Comparison of ENCODE assay signal across 27 cellular contexts in genomic region chr14:90572461-90573150, GRCh38.
DNase-seq lines count a peak whose midpoint lies in the region; ATAC-seq, FAIRE-seq and TF ChIP-seq lines count a peak whose summit lies in the region.
"Had no signal": no experiment of that assay in that cellular context is flagged by ENCODE, and none has a peak within 500 bp of the region (broad histone marks: within the 10 kb centered on the region; RNA-seq: fewer than 3 reads in every experiment).

No MANE protein-coding gene starts in this region.

- 0 out of 2 replicates have a peak overlapping the region, but pooled peaks have one; percentile 28 for H2AK5ac ChIP-seq in H1 (ENCODE audit: low read depth, low read length)

- no peaks in the 10 kb centered on the region for H3K9me3 ChIP-seq in H1 (ENCODE audit: insufficient read depth in 2 of 2, low read depth in 1 of 2, low read length in 1 of 2)
- no peaks in the 10 kb centered on the region for H3K9me3 ChIP-seq in osteoblast (ENCODE audit: low read depth, low read length)
- no peaks in the 10 kb centered on the region for H3K9me3 ChIP-seq in upper lobe of right lung
- H3K9me3 ChIP-seq: BLaER1, Caco-2, HAP-1, SJSA1 had no signal

- no peak overlapping the region for H4K8ac ChIP-seq in H1 (ENCODE audit: extremely low read depth, insufficient read depth, low read length)

- intact Hi-C loops in upper lobe of right lung (cut with DNase I): no loop called here

- H3K4me3 ChIP-seq in H1 (ENCODE audit: extremely low read depth in 1 of 4, insufficient read depth in 2 of 4, low read depth in 3 of 4, low read length in 4 of 4) (no peak overlapping the region), osteoblast (ENCODE audit: insufficient read depth, low read length) (no peak overlapping the region), upper lobe of right lung (no peak overlapping the region)
- H3K4me3 ChIP-seq: BLaER1, HAP-1, K562, SJSA1 had no signal

- CTCF ChIA-PET in activated naive CD4-positive, alpha-beta T cell treated with anti-CD3 and anti-CD28 coated beads, Interleukin-2, amount 10 ng/mL, durations not matched to agents 7 days and 5 days (lab: Charles Lee): no interaction called here
- CTCF ChIA-PET in H1 (lab: Charles Lee; ENCODE audit: partially characterized antibody): interaction anchor here (0.7 to 4.1 kb wide), 15 partner anchors 9 to 187 kb away, joined by 3 to 15 read pairs (median 5); no protein-coding TSS in a partner anchor

- POLR2A ChIA-PET in H1 (lab: Charles Lee; ENCODE audit: partially characterized antibody): interaction anchor here (0.9 to 1.1 kb wide), 2 partner anchors 10 to 13 kb away, joined by 3 read pairs; no protein-coding TSS in a partner anchor

- H2BK15ac ChIP-seq in H1 (ENCODE audit: low read length): 0 out of 2 replicates have a peak overlapping the region, but pooled peaks have one; percentile 8

- TF ChIP-seq EP300 in H1 (IDR thresholded peaks at IDR 0.05; ENCODE audit: borderline replicate concordance in 1 of 2, low read depth in 2 of 2, low read length in 2 of 2): no peak

- H3K4ac ChIP-seq in H1 (replicated peaks; ENCODE audit: insufficient read length, low read depth, low read length): no peak overlapping the region

- H3K36me3 Mint-ChIP-seq in activated naive CD4-positive, alpha-beta T cell treated with anti-CD3 and anti-CD28 coated beads, Interleukin-2, amount 10 ng/mL, durations not matched to agents 7 days and 5 days: no peaks in the 10 kb centered on the region

- no peak overlapping the region for H4K5ac ChIP-seq in H1 (ENCODE audit: insufficient read length, low read depth, low read length)

- H4K20me1 ChIP-seq in H1 (replicated peaks in 1 of 2; ENCODE audit: control insufficient read depth in 1 of 2, insufficient read depth in 2 of 2, low read length in 2 of 2): no peaks in the 10 kb centered on the region
- H4K20me1 ChIP-seq in osteoblast (ENCODE audit: insufficient read depth, low read length): peaks cover 3% of the 10 kb centered on the region
- H4K20me1 ChIP-seq: BLaER1 had no signal

- H3K79me2 ChIP-seq in H1 (ENCODE audit: control insufficient read depth in 1 of 2, insufficient read depth in 2 of 2, low read length in 2 of 2) (no peaks in the 10 kb centered on the region), osteoblast (ENCODE audit: insufficient read depth, low read length) (no peaks in the 10 kb centered on the region)

- no peaks in the 10 kb centered on the region for H3K23me2 ChIP-seq in H1 (ENCODE audit: low read depth, low read length)

- no peak overlapping the region for H3K9ac ChIP-seq in H1 (replicated peaks in 1 of 4; ENCODE audit: extremely low read depth in 1 of 4, low read depth in 3 of 4, low read length in 3 of 4)
- H3K9ac ChIP-seq: BLaER1 had no signal

- H4K91ac ChIP-seq in H1 (replicated peaks; ENCODE audit: insufficient read length, low read length): no peak overlapping the region

- H2BK5ac ChIP-seq in H1 (ENCODE audit: low read depth, low read length): no peak overlapping the region

- H3K27ac ChIP-seq in H1 (ENCODE audit: low read depth, low read length) (no peak overlapping the region), osteoblast (ENCODE audit: low read depth, low read length) (no peak overlapping the region), upper lobe of right lung (no peak overlapping the region)
- H3K27ac ChIP-seq: 22Rv1, BLaER1, HL-60, SJSA1 had no signal

- ATAC-seq in upper lobe of right lung (no peak), HG02852 (IDR thresholded peaks at IDR 0.05; ENCODE audit: unreplicated experiment) (no peak)
- ATAC-seq: HepG2, Panc1 had no signal

- H3K23ac ChIP-seq in H1 (ENCODE audit: insufficient read length): no peak overlapping the region

- peak overlapping the region; percentile 12 for H3K27ac Mint-ChIP-seq in activated naive CD4-positive, alpha-beta T cell treated with anti-CD3 and anti-CD28 coated beads, Interleukin-2, amount 10 ng/mL, durations not matched to agents 7 days and 5 days
- H3K27ac Mint-ChIP-seq: CD4-positive, alpha-beta T cell had no signal

- TF ChIP-seq CTCF in H1 (IDR thresholded peaks at IDR 0.05; ENCODE audit: control extremely low read depth in 1 of 3, insufficient read depth in 1 of 3, low read depth in 1 of 3, low read length in 3 of 3) (no peak), osteoblast (IDR thresholded peaks at IDR 0.05; ENCODE audit: extremely low read depth, low read depth, low read length) (no peak), upper lobe of right lung (IDR thresholded peaks at IDR 0.05) (no peak)

- H3K4me1 Mint-ChIP-seq in activated naive CD4-positive, alpha-beta T cell treated with anti-CD3 and anti-CD28 coated beads, Interleukin-2, amount 10 ng/mL, durations not matched to agents 7 days and 5 days: no peaks in the 10 kb centered on the region

- H3K4me1 ChIP-seq in H1 (replicated peaks in 1 of 4; ENCODE audit: control insufficient read depth in 3 of 4, insufficient read depth in 4 of 4, low read length in 3 of 4) (peaks cover 12 to 32% (median 22%) of the 10 kb centered on the region in 4 experiments), osteoblast (ENCODE audit: insufficient read depth, low read length) (peaks cover 13% of the 10 kb centered on the region), upper lobe of right lung (peaks cover 4% of the 10 kb centered on the region)
- H3K4me1 ChIP-seq: Caco-2, HAP-1, SJSA1 had no signal

- H2BK20ac ChIP-seq in H1 (ENCODE audit: low read length): no peak overlapping the region

- no peak overlapping the region for H3K56ac ChIP-seq in H1 (replicated peaks; ENCODE audit: insufficient read length, low read depth, low read length)

- H3K79me1 ChIP-seq in H1 (ENCODE audit: low read depth, low read length): no peaks in the 10 kb centered on the region

- H3K36me3 ChIP-seq in H1 (ENCODE audit: control insufficient read depth in 2 of 4, insufficient read depth in 4 of 4, low read length in 3 of 4) (no peaks in the 10 kb centered on the region), osteoblast (ENCODE audit: insufficient read depth, low read length) (no peaks in the 10 kb centered on the region), upper lobe of right lung (no peaks in the 10 kb centered on the region)
- H3K36me3 ChIP-seq: HAP-1, SJSA1 had no signal

- H3K14ac ChIP-seq in H1 (ENCODE audit: insufficient read length): no peak overlapping the region

- TF ChIP-seq RAD21 in H1 (IDR thresholded peaks at IDR 0.05 in 1 of 2, conservative IDR thresholded peaks at IDR 0.05 in 1 of 2; ENCODE audit: low read depth in 2 of 2, low read length in 2 of 2): no peak

- WGBS in H1 (ENCODE audit: extremely low coverage in 1 of 2, insufficient coverage in 1 of 2, insufficient read length in 1 of 2, insufficient replicate concordance in 2 of 2, low coverage in 1 of 2, low lambda C conversion rate in 2 of 2, missing lambda C conversion rate in 1 of 2), 2 experiments: 87% methylated on average over 10 of the region's 10 CpGs; no CpG with 5 or more reads in 1 of the 2 experiments

- DNase-seq in activated naive CD4-positive, alpha-beta T cell treated with anti-CD3 and anti-CD28 coated beads, Interleukin-2, amount 10 ng/mL, durations not matched to agents 7 days and 5 days: no peak
- no peak for DNase-seq in activated naive CD4-positive, alpha-beta T cell treated with Interleukin-2 at 50 U/mL for 16 hours
- DNase-seq in H1 (ENCODE audit: low read depth in 1 of 2, low spot score in 2 of 2) (no peak), osteoblast (ENCODE audit: insufficient read length, low spot score, missing footprints) (peak; percentile 38), upper lobe of right lung (peak; percentile 46), T1000 (lab: John Stamatoyannopoulos, UW) (no peak)
- no peak for DNase-seq in stimulated activated CD4-positive, alpha-beta T cell treated with anti-CD3 and anti-CD28 coated beads, Interleukin-4, amount 100 ng/mL, for 4 hours
- DNase-seq: ACHN; Caco-2; CD4-positive, alpha-beta T cell; DMS 273 treated with DMSO at 0.1 percent for 48 hours; DMS79 treated with DMSO at 0.1 percent for 48 hours; MM.1S; NCI-H1048; NCI-H1436; NCI-H1930; NCI-H2227 treated with DMSO at 0.1 percent for 48 hours; NCI-H510A had no signal

- H2BK12ac ChIP-seq in H1 (ENCODE audit: low read depth, low read length): no peak overlapping the region; the same call in 1 of the 2 replicates

- no peak overlapping the region for H3K4me3 Mint-ChIP-seq in activated naive CD4-positive, alpha-beta T cell treated with anti-CD3 and anti-CD28 coated beads, Interleukin-2, amount 10 ng/mL, durations not matched to agents 7 days and 5 days
- H3K4me3 Mint-ChIP-seq: CD4-positive, alpha-beta T cell had no signal

- H3K27me3 ChIP-seq in H1 (replicated peaks in 1 of 4; ENCODE audit: control insufficient read depth in 3 of 4, extremely low read depth in 1 of 4, insufficient read depth in 3 of 4, low read length in 3 of 4): 0 out of 7 replicates have a peak, but pooled peaks cover 0 to 5% (median 0%) of the 10 kb centered on the region in 4 experiments
- H3K27me3 ChIP-seq in osteoblast (ENCODE audit: insufficient read depth, low read length): no peaks in the 10 kb centered on the region
- H3K27me3 ChIP-seq in upper lobe of right lung: no peaks in the 10 kb centered on the region
- H3K27me3 ChIP-seq: BLaER1, SJSA1 had no signal

- no peak for TF ChIP-seq POLR2A in H1 (IDR thresholded peaks at IDR 0.05; ENCODE audit: control extremely low read depth in 1 of 2, low read depth in 2 of 2, low read length in 2 of 2)

- no peak overlapping the region for H2BK120ac ChIP-seq in H1 (replicated peaks; ENCODE audit: low read depth, low read length)

- FAIRE-seq in H1 (lab: Jason Lieb, UNC): no peak
- FAIRE-seq: HepG2, K562 had no signal

- H3K18ac ChIP-seq in H1 (ENCODE audit: extremely low read depth, low read length): no peak overlapping the region

- H2AFZ ChIP-seq in H1 (ENCODE audit: low read length) (no peak overlapping the region), osteoblast (ENCODE audit: low read length) (no peak overlapping the region)

- no peaks in the 10 kb centered on the region for H3K9me3 Mint-ChIP-seq in activated naive CD4-positive, alpha-beta T cell treated with anti-CD3 and anti-CD28 coated beads, Interleukin-2, amount 10 ng/mL, durations not matched to agents 7 days and 5 days
- H3K9me3 Mint-ChIP-seq: CD4-positive, alpha-beta T cell had no signal

- H3K4me2 ChIP-seq in H1 (ENCODE audit: insufficient read depth in 1 of 2, low read depth in 2 of 2, low read length in 2 of 2) (no peak overlapping the region), osteoblast (ENCODE audit: insufficient read depth, low read length) (no peak overlapping the region)
- H3K4me2 ChIP-seq: BLaER1 had no signal

- peaks cover 3% of the 10 kb centered on the region for H3K27me3 Mint-ChIP-seq in activated naive CD4-positive, alpha-beta T cell treated with anti-CD3 and anti-CD28 coated beads, Interleukin-2, amount 10 ng/mL, durations not matched to agents 7 days and 5 days
- H3K27me3 Mint-ChIP-seq: CD4-positive, alpha-beta T cell had no signal

TF ChIP-seq in H1, 55 proteins besides CTCF, POLR2A, EP300 and RAD21 (continues in another document):
- TF ChIP-seq JUND (IDR thresholded peaks at IDR 0.05; ENCODE audit: low read length) (no peak), SUZ12 (IDR thresholded peaks at IDR 0.05; ENCODE audit: low read length) (no peak), GTF2F1 (IDR thresholded peaks at IDR 0.05; ENCODE audit: borderline replicate concordance, low read depth, low read length) (no peak), GABPA (IDR thresholded peaks at IDR 0.05; ENCODE audit: borderline replicate concordance, insufficient read depth, low read length) (no peak), KDM5A (IDR thresholded peaks at IDR 0.05; ENCODE audit: low read length) (no peak), CHD1 (IDR thresholded peaks at IDR 0.05; ENCODE audit: low read depth, low read length) (no peak)

Comparison
In these comparisons a context has a peak if more than half of its experiments do, and no peak if none do; other contexts are left out.
1. DNase-seq: peak in osteoblast (single experiment) and upper lobe of right lung (single experiment); none in activated naive CD4-positive, alpha-beta T cell treated with anti-CD3 and anti-CD28 coated beads, Interleukin-2, amount 10 ng/mL, durations not matched to agents 7 days and 5 days (single experiment), activated naive CD4-positive, alpha-beta T cell treated with Interleukin-2 at 50 U/mL for 16 hours (single experiment), H1 (0 of 2), T1000 (single experiment) and stimulated activated CD4-positive, alpha-beta T cell treated with anti-CD3 and anti-CD28 coated beads, Interleukin-4, amount 100 ng/mL, for 4 hours (0 of 2).